ENCODE assay signal across 2 cellular contexts in genomic region chr17:40350410-40351184, GRCh38.
TF ChIP-seq lines count a peak whose summit lies in the region.

No MANE protein-coding gene starts in this region.

TF ChIP-seq in HepG2, 621 proteins besides CTCF, POLR2A, EP300 and RAD21:
- TF ChIP-seq ATF7 (IDR thresholded peaks at IDR 0.05) (peak; percentile 26; the same call in 1 of the 2 replicates), ATF7 (CRISPR knock-in tag; IDR thresholded peaks at IDR 0.05) (no peak), ZMYM2 (CRISPR knock-in tag; IDR thresholded peaks at IDR 0.05) (no peak), CREB1 (IDR thresholded peaks at IDR 0.05) (peak; percentile 62), CREB1 (CRISPR knock-in tag; IDR thresholded peaks at IDR 0.05) (no peak), ZNF567 (CRISPR knock-in tag; IDR thresholded peaks at IDR 0.05; ENCODE audit: borderline replicate concordance) (no peak), ZNF10 (CRISPR knock-in tag; IDR thresholded peaks at IDR 0.05; ENCODE audit: borderline replicate concordance, low read depth) (no peak), GABPA (IDR thresholded peaks at IDR 0.05; ENCODE audit: low read depth, low read length) (no peak), GABPA (CRISPR knock-in tag; IDR thresholded peaks at IDR 0.05; ENCODE audit: low read depth) (no peak), RFX1 (IDR thresholded peaks at IDR 0.05) (peak; percentile 31; the same call in 1 of the 2 replicates), E2F5 (CRISPR knock-in tag; conservative IDR thresholded peaks at IDR 0.05) (no peak), SKI (IDR thresholded peaks at IDR 0.05; ENCODE audit: partially characterized antibody) (no peak), SP5 (CRISPR knock-in tag; IDR thresholded peaks at IDR 0.05; ENCODE audit: borderline replicate concordance, low read depth) (no peak), ZEB1 (IDR thresholded peaks at IDR 0.05; ENCODE audit: insufficient replicate concordance, low read depth) (no peak), GATA4 (IDR thresholded peaks at IDR 0.05; ENCODE audit: borderline replicate concordance, low read depth) (no peak), ZNF468 (CRISPR knock-in tag; IDR thresholded peaks at IDR 0.05) (no peak)

TF ChIP-seq in WTC11, 78 proteins besides CTCF, POLR2A, EP300 and RAD21:
- TF ChIP-seq CBFB (CRISPR knock-in tag; IDR thresholded peaks at IDR 0.05; ENCODE audit: low read depth) = no peak
- TF ChIP-seq FOXJ3 (CRISPR knock-in tag; IDR thresholded peaks at IDR 0.05; ENCODE audit: borderline replicate concordance) = no peak
- TF ChIP-seq ZNF219 (CRISPR knock-in tag; IDR thresholded peaks at IDR 0.05; ENCODE audit: borderline replicate concordance) = no peak
- TF ChIP-seq E2F5 (CRISPR knock-in tag; IDR thresholded peaks at IDR 0.05) = no peak
- no peak for TF ChIP-seq E2F1 (CRISPR knock-in tag; IDR thresholded peaks at IDR 0.05)
- TF ChIP-seq ZNF425 (CRISPR knock-in tag; conservative IDR thresholded peaks at IDR 0.05) = no peak
- no peak for TF ChIP-seq TP53 (CRISPR knock-in tag; IDR thresholded peaks at IDR 0.05)
- TF ChIP-seq USF1 (CRISPR knock-in tag; IDR thresholded peaks at IDR 0.05) = no peak
- no peak for TF ChIP-seq SMAD3 (CRISPR knock-in tag; IDR thresholded peaks at IDR 0.05; ENCODE audit: borderline replicate concordance)
- TF ChIP-seq ETV6 (CRISPR knock-in tag; IDR thresholded peaks at IDR 0.05) = no peak
- TF ChIP-seq FOXP4 (CRISPR knock-in tag; IDR thresholded peaks at IDR 0.05) = no peak
- no peak for TF ChIP-seq MYBL2 (CRISPR knock-in tag; IDR thresholded peaks at IDR 0.05)
- no peak for TF ChIP-seq MAX (CRISPR knock-in tag; IDR thresholded peaks at IDR 0.05)
- no peak for TF ChIP-seq OVOL2 (CRISPR knock-in tag; IDR thresholded peaks at IDR 0.05; ENCODE audit: borderline replicate concordance)
- no peak for TF ChIP-seq ZSCAN18 (CRISPR knock-in tag; IDR thresholded peaks at IDR 0.05)
- TF ChIP-seq ZNF416 (CRISPR knock-in tag; IDR thresholded peaks at IDR 0.05) = no peak
- no peak for TF ChIP-seq IRF1 (CRISPR knock-in tag; IDR thresholded peaks at IDR 0.05)
